ENCODE assay signal across 8 cellular contexts in the genomic region with DNA sequence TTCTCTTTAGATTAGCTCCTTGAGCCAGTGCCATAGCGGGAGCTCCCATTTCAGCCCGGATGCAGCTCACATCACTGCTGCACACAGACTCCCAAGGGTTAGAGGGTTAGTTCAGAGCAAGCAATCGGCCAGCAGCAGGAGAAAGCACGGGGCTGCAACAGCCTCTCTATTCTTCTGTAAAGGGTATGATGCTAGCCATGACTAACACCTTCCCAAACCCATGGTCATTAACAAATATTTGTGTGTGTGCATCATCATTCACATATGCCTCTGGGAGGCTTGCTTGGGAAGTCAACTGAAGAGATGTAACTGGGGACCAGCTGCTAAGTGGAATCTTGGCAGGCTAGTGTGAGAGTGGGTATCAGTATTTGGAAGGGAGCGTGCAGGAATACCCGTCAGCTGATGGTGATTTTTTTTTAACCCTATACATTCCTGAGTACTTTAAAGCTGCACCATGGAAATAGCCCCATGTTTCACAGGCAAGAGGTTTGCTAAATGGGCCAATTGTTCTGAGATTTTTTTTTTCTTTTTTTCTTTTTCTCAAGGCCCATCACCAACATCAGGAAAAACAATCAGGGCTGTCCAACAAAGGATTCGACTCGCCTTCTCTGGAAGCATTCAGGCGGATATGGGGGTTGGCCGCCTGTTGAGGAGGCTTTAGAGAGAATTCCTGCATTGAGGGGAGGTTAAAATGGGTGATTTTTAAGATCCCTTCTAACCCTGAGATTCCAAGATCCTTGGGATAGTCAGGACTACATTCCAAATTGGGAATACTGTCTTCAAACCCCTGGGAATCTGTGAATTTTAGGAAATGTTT. TPM values are rescaled to one million over a fixed set of nuclear protein-coding genes. Genes with fewer than 3 reads are reported as not detected.
A peak's percentile ranks its signal among the peaks of the same experiment; 100 is the strongest.
DNase-seq lines count a peak whose midpoint lies in the region; ATAC-seq and TF ChIP-seq lines count a peak whose summit lies in the region.
"Had no signal": no experiment of that assay in that cellular context is flagged by ENCODE, and none has a peak within 500 bp of the region (broad histone marks: within the 10 kb centered on the region; RNA-seq: fewer than 3 reads in every experiment).

No MANE protein-coding gene starts in this region.

- H3K9me3 ChIP-seq in upper lobe of left lung, result no peaks in the 10 kb centered on the region

- peak; percentile 98 for DNase-seq in M059J (ENCODE audit: low read depth)
- peak; percentile 60 for DNase-seq in ecto neural progenitor cell (ENCODE audit: low spot score)
- DNase-seq in left kidney (ENCODE audit: low read depth, low spot score), result peak; percentile 53
- DNase-seq in upper lobe of left lung, result peak in 1 of 2 donors; percentile 21
- no peak for DNase-seq in HuH-7.5 (ENCODE audit: low spot score)
- DNase-seq: OCI-M1 had no signal

- TF ChIP-seq CTCF in upper lobe of left lung (IDR thresholded peaks at IDR 0.05), result no peak

- peak overlapping the region in 2 of 4 donors; percentile 5 to 14 for H3K4me3 ChIP-seq in upper lobe of left lung

- peak overlapping the region in 3 of 4 donors; percentile 9 to 78 (median 60) for H3K27ac ChIP-seq in upper lobe of left lung

- peak in 1 of 4 donors; percentile 12 for TF ChIP-seq EP300 in upper lobe of left lung (IDR thresholded peaks at IDR 0.05)

- peak; percentile 72 to 94 for ATAC-seq in upper lobe of left lung (ENCODE audit: low FRiP score in 2 of 2)
- no peak for ATAC-seq in HG03108 (IDR thresholded peaks at IDR 0.05; ENCODE audit: unreplicated experiment)
- no peak for ATAC-seq in HG03469 (IDR thresholded peaks at IDR 0.05; ENCODE audit: unreplicated experiment)

- TF ChIP-seq POLR2A in upper lobe of left lung (IDR thresholded peaks at IDR 0.05), result no peak

- no peaks in the 10 kb centered on the region for H3K36me3 ChIP-seq in upper lobe of left lung

- H3K4me1 ChIP-seq in upper lobe of left lung, result no peaks in the 10 kb centered on the region

- WGBS in upper lobe of left lung, 2 donors, result 62 to 63% methylated on average over 10 of the region's 10 CpGs

- no peaks in the 10 kb centered on the region for H3K27me3 ChIP-seq in upper lobe of left lung

RNA-seq across cellular contexts. Expression of a gene that starts 33.2 kb away (rescaled TPM):
- total RNA-seq in M059J (2014; rRNA removed; shearing (Covaris generic)), result 0.37 and 3.0 TPM in 2 replicates
- total RNA-seq in upper lobe of left lung, result 10 to 100 TPM in 1 of 6 donors, 1 to 10 TPM in 4, under 1 TPM in 1; 0.46 to 14.7 (median 2.8) TPM

RNA-seq across cellular contexts. Expression of a gene that starts 54.3 kb away (rescaled TPM):
- 18.3 and 25.8 TPM in 2 replicates for total RNA-seq in M059J (2014; rRNA removed; shearing (Covaris generic))
- 100 to 1,000 TPM in 2 of 6 donors, 10 to 100 TPM in 4; 30.8 to 267 (median 66.6) TPM for total RNA-seq in upper lobe of left lung

Comparison
In these comparisons a context has a peak if more than half of its experiments do, and no peak if none do; other contexts are left out.
1. ATAC-seq: peak in upper lobe of left lung (2 of 2); none in HG03108 (single experiment) and HG03469 (single experiment).